Comparison of ENCODE assay signal across 1 cellular context in genomic region chr3:10286596-10287295, GRCh38.
TF ChIP-seq lines count a peak whose summit lies in the region.

No MANE protein-coding gene starts in this region.

TF ChIP-seq in GM23338, 12 proteins besides CTCF, POLR2A, EP300 and RAD21 (continued from another document):
- TF ChIP-seq ZNF462 (CRISPR knock-in tag; IDR thresholded peaks at IDR 0.05) = no peak
- no peak for TF ChIP-seq POLR2AphosphoS5 (IDR thresholded peaks at IDR 0.05; ENCODE audit: low read depth)
